19 cellular contexts compared by ENCODE assay signal in the genomic region with DNA sequence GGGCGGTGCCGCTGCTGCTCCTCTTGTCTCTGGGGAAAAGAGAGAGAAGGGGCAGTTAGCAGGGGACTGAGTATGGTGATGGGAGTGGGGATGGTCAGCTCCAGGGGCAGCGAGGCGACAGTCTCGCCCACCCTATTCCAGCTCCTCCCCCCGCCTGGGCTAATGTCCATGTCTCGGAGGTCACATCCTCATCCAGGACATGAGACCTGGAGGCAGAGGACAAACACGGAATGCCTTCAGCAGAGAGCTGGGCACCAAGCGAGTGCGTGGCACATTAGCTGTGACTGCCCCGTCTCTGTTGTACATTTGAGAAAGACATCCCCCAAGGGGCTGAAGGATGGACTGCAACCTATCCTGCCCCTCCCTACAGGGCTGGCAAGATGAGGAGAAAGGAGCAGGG.
"Had no signal": no experiment of that assay in that cellular context is flagged by ENCODE, and none has a peak within 500 bp of the region (broad histone marks: within the 10 kb centered on the region; RNA-seq: fewer than 3 reads in every experiment).

No MANE protein-coding gene starts in this region.

- H3K27ac ChIP-seq: cardiac muscle cell, epithelial cell of prostate, gastroesophageal sphincter, heart left ventricle, upper lobe of left lung had no signal

- H3K27me3 ChIP-seq: cardiac muscle cell, gastroesophageal sphincter, heart left ventricle, upper lobe of left lung had no signal

- H3K27ac Mint-ChIP-seq: activated CD4-positive, alpha-beta memory T cell treated with anti-CD3 and anti-CD28 coated beads for 36 hours; endodermal cell; progenitor cell of endocrine pancreas had no signal

- H3K4me3 Mint-ChIP-seq: activated CD4-positive, alpha-beta memory T cell treated with anti-CD3 and anti-CD28 coated beads for 36 hours; endodermal cell; stimulated activated naive B cell treated with anti-CD40 and anti-IgM and Interleukin-4, amounts not matched to agents 10 μg/mL and 1 μg/mL and 100 μg/mL, for 72 hours had no signal

- ATAC-seq: gastroesophageal sphincter; heart left ventricle; left cardiac atrium; stimulated activated naive B cell treated with anti-CD40 and anti-IgM and Interleukin-4, amounts not matched to agents 10 μg/mL and 1 μg/mL and 100 μg/mL, for 72 hours had no signal

- DNase-seq: activated CD4-positive, alpha-beta memory T cell treated with anti-CD3 and anti-CD28 coated beads for 36 hours; activated CD4-positive, alpha-beta T cell treated with anti-CD3 and anti-CD28 coated beads for 48 hours; activated naive CD4-positive, alpha-beta T cell treated with Interleukin-2 at 50 U/mL for 16 hours; activated T-cell treated with anti-CD3 and anti-CD28 coated beads, Interleukin-2, amount 50 U/mL, for 48 hours; amygdala; cortex of kidney; endodermal cell; heart left ventricle; islet precursor cell; left cardiac atrium; retina; stimulated activated CD4-positive, alpha-beta T cell treated with anti-CD3 and anti-CD28 coated beads, Interleukin-2, amount 100 ng/mL, for 48 hours; stimulated activated CD8-positive, alpha-beta memory T cell treated with anti-CD3 and anti-CD28 coated beads, Interleukin-4, amount 100 ng/mL, for 48 hours; stimulated activated naive B cell treated with anti-CD40 and anti-IgM and Interleukin-4, amounts not matched to agents 10 μg/mL and 1 μg/mL and 100 μg/mL, for 72 hours had no signal

- H3K27me3 Mint-ChIP-seq: activated CD4-positive, alpha-beta memory T cell treated with anti-CD3 and anti-CD28 coated beads for 36 hours; progenitor cell of endocrine pancreas; stimulated activated naive B cell treated with anti-CD40 and anti-IgM and Interleukin-4, amounts not matched to agents 10 μg/mL and 1 μg/mL and 100 μg/mL, for 72 hours had no signal

- H3K4me3 ChIP-seq: cardiac muscle cell, gastroesophageal sphincter, heart left ventricle, upper lobe of left lung had no signal

- H3K9me3 ChIP-seq: gastroesophageal sphincter, heart left ventricle, upper lobe of left lung had no signal

- H3K9me3 Mint-ChIP-seq: activated CD4-positive, alpha-beta memory T cell treated with anti-CD3 and anti-CD28 coated beads for 36 hours; endodermal cell; stimulated activated naive B cell treated with anti-CD40 and anti-IgM and Interleukin-4, amounts not matched to agents 10 μg/mL and 1 μg/mL and 100 μg/mL, for 72 hours had no signal
